ENCODE assay signal across 14 cellular contexts in genomic region chr6:168196385-168196860, GRCh38.
A peak's percentile ranks its signal among the peaks of the same experiment; 100 is the strongest.
DNase-seq lines count a peak whose midpoint lies in the region; ATAC-seq and TF ChIP-seq lines count a peak whose summit lies in the region.
"Had no signal": no experiment of that assay in that cellular context is flagged by ENCODE, and none has a peak within 500 bp of the region (broad histone marks: within the 10 kb centered on the region; RNA-seq: fewer than 3 reads in every experiment).

No MANE protein-coding gene starts in this region.

- peaks cover 36% of the 10 kb centered on the region for H3K27me3 Mint-ChIP-seq in nephron (ENCODE audit: low read depth)
- H3K27me3 Mint-ChIP-seq in endothelial cell (ENCODE audit: unreplicated experiment): peaks cover 12% of the 10 kb centered on the region

- no peaks in the 10 kb centered on the region for H4K20me1 ChIP-seq in OCI-LY7 (ENCODE audit: insufficient read depth, low read length)

- H3K9me3 Mint-ChIP-seq in nephron (no peaks in the 10 kb centered on the region), endothelial cell (ENCODE audit: unreplicated experiment) (no peaks in the 10 kb centered on the region)
- H3K9me3 Mint-ChIP-seq: activated naive CD4-positive, alpha-beta T cell treated with anti-CD3 and anti-CD28 coated beads, Interleukin-2, amount 50 U/mL, for 24 hours had no signal

- H3K27ac ChIP-seq in OCI-LY7 (ENCODE audit: low read depth, low read length, poor library complexity, severe bottlenecking): no peak overlapping the region
- H3K27ac ChIP-seq: foreskin keratinocyte had no signal

- POLR2A ChIA-PET in OCI-LY7 (lab: Charles Lee): no interaction called here

- no TSS peak for BruUV-seq in OCI-LY7 (replicated peaks; lab: Mats Ljungman, UMichigan)

- DNase-seq in DMS79 (lab: John Stamatoyannopoulos, UW) (peak; percentile 85), NCI-H2081 treated with DMSO at 0.1 percent for 48 hours (lab: John Stamatoyannopoulos, UW) (peak; percentile 53), amniotic epithelial cell (ENCODE audit: low read depth) (peak; percentile 6), OCI-LY7 (ENCODE audit: low spot score) (no peak), endothelial cell (ENCODE audit: low spot score) (no peak)
- DNase-seq: foreskin keratinocyte; GDM1; OCI-M1; stimulated activated CD4-positive, alpha-beta T cell treated with anti-CD3 and anti-CD28 coated beads, Interleukin-12 subunit alpha, Interleukin-12 subunit beta, amount 100 ng/mL, for 4 hours; T-helper 17 cell had no signal

- H3K4me2 ChIP-seq in OCI-LY7 (ENCODE audit: low read length): no peak overlapping the region

- no peak for ATAC-seq in GM18861 (IDR thresholded peaks at IDR 0.05; ENCODE audit: unreplicated experiment)
- no peak for ATAC-seq in HG03432 (IDR thresholded peaks at IDR 0.05; ENCODE audit: unreplicated experiment)
- ATAC-seq: foreskin keratinocyte, T-helper 17 cell had no signal

- no peaks in the 10 kb centered on the region for H3K9me2 ChIP-seq in OCI-LY7 (ENCODE audit: insufficient read depth, low read length)

- H3K4me3 Mint-ChIP-seq in nephron (no peak overlapping the region), endothelial cell (ENCODE audit: unreplicated experiment) (no peak overlapping the region)
- H3K4me3 Mint-ChIP-seq: activated naive CD4-positive, alpha-beta T cell treated with anti-CD3 and anti-CD28 coated beads, Interleukin-2, amount 50 U/mL, for 24 hours; T-helper 17 cell had no signal

- H2AFZ ChIP-seq in OCI-LY7 (ENCODE audit: low read length): no peak overlapping the region

- H3K27ac Mint-ChIP-seq in nephron: peak overlapping the region; percentile 33 to 86 (median 53)
- no peak overlapping the region for H3K27ac Mint-ChIP-seq in endothelial cell (ENCODE audit: unreplicated experiment)
- H3K27ac Mint-ChIP-seq: activated naive CD4-positive, alpha-beta T cell treated with anti-CD3 and anti-CD28 coated beads, Interleukin-2, amount 50 U/mL, for 24 hours; T-helper 17 cell had no signal

- no peaks in the 10 kb centered on the region for H3K9me3 ChIP-seq in OCI-LY7 (ENCODE audit: low read length)

- H3K4me3 ChIP-seq in OCI-LY7 (ENCODE audit: low read depth, low read length, poor library complexity, severe bottlenecking): no peak overlapping the region

- no peaks in the 10 kb centered on the region for H3K4me1 ChIP-seq in OCI-LY7 (ENCODE audit: insufficient read depth, low read length, poor library complexity, severe bottlenecking)
- H3K4me1 ChIP-seq: foreskin keratinocyte had no signal

- TF ChIP-seq CTCF in nephron (IDR thresholded peaks at IDR 0.05; ENCODE audit: unreplicated experiment in 3 of 3) (no peak), OCI-LY7 (conservative IDR thresholded peaks at IDR 0.05; ENCODE audit: low read length) (no peak), endothelial cell (IDR thresholded peaks at IDR 0.05; ENCODE audit: unreplicated experiment) (no peak)

- H3K4me1 Mint-ChIP-seq in nephron (peaks cover 26% of the 10 kb centered on the region), endothelial cell (ENCODE audit: unreplicated experiment) (peaks cover 11% of the 10 kb centered on the region)
- H3K4me1 Mint-ChIP-seq: activated naive CD4-positive, alpha-beta T cell treated with anti-CD3 and anti-CD28 coated beads, Interleukin-2, amount 50 U/mL, for 24 hours had no signal

- H3K79me2 ChIP-seq in OCI-LY7 (ENCODE audit: insufficient read depth, low read depth, low read length): no peaks in the 10 kb centered on the region

- no peaks in the 10 kb centered on the region for H3K36me3 ChIP-seq in OCI-LY7 (ENCODE audit: insufficient read depth, low read length)

- CTCF ChIA-PET in OCI-LY7 (lab: Charles Lee; ENCODE audit: unreplicated experiment): no interaction called here

- H3K36me3 Mint-ChIP-seq in nephron (ENCODE audit: low read depth) (no peaks in the 10 kb centered on the region), endothelial cell (ENCODE audit: low read depth, unreplicated experiment) (no peaks in the 10 kb centered on the region)
- H3K36me3 Mint-ChIP-seq: activated naive CD4-positive, alpha-beta T cell treated with anti-CD3 and anti-CD28 coated beads, Interleukin-2, amount 50 U/mL, for 24 hours had no signal

- intact Hi-C loops in OCI-LY7 (cut with micrococcal nuclease; ENCODE audit: unreplicated experiment): no loop called here

Comparison
In these comparisons a context has a peak if more than half of its experiments do, and no peak if none do; other contexts are left out.
1. DNase-seq: peak in DMS79 (single experiment), NCI-H2081 treated with DMSO at 0.1 percent for 48 hours (single experiment) and amniotic epithelial cell (single experiment); none in OCI-LY7 (single experiment) and endothelial cell (single experiment).